25 cellular contexts compared by ENCODE assay signal in the genomic region with DNA sequence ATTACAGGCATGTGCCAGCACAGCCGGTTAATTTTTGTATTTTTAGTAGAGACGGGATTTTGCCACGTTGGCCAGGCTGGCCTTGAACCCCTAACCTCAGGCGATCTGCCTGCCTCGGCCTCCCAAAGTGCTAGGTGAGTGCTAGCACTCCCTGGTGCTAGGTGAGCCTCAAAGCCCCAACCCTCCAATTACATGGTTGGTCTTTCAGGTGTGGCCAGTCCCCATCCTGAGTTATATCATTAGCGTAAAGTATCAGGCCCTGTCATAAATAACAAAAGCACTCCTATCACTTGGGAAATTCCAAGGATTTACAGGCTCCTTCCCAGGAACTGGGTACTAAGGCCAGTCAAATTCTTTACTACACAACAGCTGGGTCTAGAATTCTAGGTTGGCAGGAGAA.
"Had no signal": no experiment of that assay in that cellular context is flagged by ENCODE, and none has a peak within 500 bp of the region (broad histone marks: within the 10 kb centered on the region; RNA-seq: fewer than 3 reads in every experiment).

No MANE protein-coding gene starts in this region.

- H3K27ac ChIP-seq: left ventricle myocardium inferior, pancreas, prostate gland, right atrium auricular region, right lobe of liver, skin epidermis, suprapubic skin, thoracic aorta, tibial artery, upper lobe of right lung had no signal

- H3K4me1 ChIP-seq: pancreas, prostate gland, right lobe of liver, suprapubic skin, tibial artery, upper lobe of right lung had no signal

- H3K4me1 Mint-ChIP-seq: nephron had no signal

- H3K4me3 ChIP-seq: left ventricle myocardium inferior, lung, pancreas, prostate gland, right atrium auricular region, right lobe of liver, skin epidermis, suprapubic skin, thoracic aorta, tibial artery, upper lobe of right lung had no signal

- H3K9me3 ChIP-seq: pancreas, prostate gland, right atrium auricular region, right lobe of liver, suprapubic skin, thoracic aorta, tibial artery, upper lobe of right lung had no signal

- ATAC-seq: naive thymus-derived CD8-positive, alpha-beta T cell; pancreas; right lobe of liver; upper lobe of right lung had no signal

- DNase-seq: hypothalamus; islet precursor cell; left ventricle myocardium inferior; naive thymus-derived CD8-positive, alpha-beta T cell; nucleus accumbens; pancreas; posterior cingulate gyrus; right lobe of liver; stimulated activated CD4-positive, alpha-beta T cell treated with anti-CD3 and anti-CD28 coated beads, Interleukin-12 subunit alpha, Interleukin-12 subunit beta, amount 100 ng/mL, for 4 hours; stimulated activated CD4-positive, alpha-beta T cell treated with anti-CD3 and anti-CD28 coated beads, Interleukin-15, amount 100 ng/mL, for 24 hours; stimulated activated CD4-positive, alpha-beta T cell treated with anti-CD3 and anti-CD28 coated beads, Interleukin-2, amount 100 ng/mL, for 24 hours; stimulated activated CD4-positive, alpha-beta T cell treated with anti-CD3 and anti-CD28 coated beads, Interleukin-4, amount 100 ng/mL, for 1 hour; stimulated activated naive CD4-positive, alpha-beta T cell; tibial artery; trophoblast cell; upper lobe of right lung had no signal

- H3K27me3 Mint-ChIP-seq: stimulated activated naive CD8-positive, alpha-beta T cell treated with anti-CD3 and anti-CD28 coated beads, Interleukin-15, Interleukin-2, amounts not matched to agents 100 ng/mL and 50 ng/mL, for 24 hours had no signal

- H3K36me3 ChIP-seq: pancreas, prostate gland, right lobe of liver, suprapubic skin, thoracic aorta, tibial artery, upper lobe of right lung had no signal

- H3K27ac Mint-ChIP-seq: nephron; stimulated activated naive CD8-positive, alpha-beta T cell treated with anti-CD3 and anti-CD28 coated beads, Interleukin-15, Interleukin-2, amounts not matched to agents 100 ng/mL and 50 ng/mL, for 24 hours had no signal

- H3K4me3 Mint-ChIP-seq: naive thymus-derived CD8-positive, alpha-beta T cell; nephron; neural crest cell; stimulated activated naive CD8-positive, alpha-beta T cell treated with anti-CD3 and anti-CD28 coated beads, Interleukin-15, Interleukin-2, amounts not matched to agents 100 ng/mL and 50 ng/mL, for 24 hours had no signal

- H3K27me3 ChIP-seq: pancreas, right atrium auricular region, right lobe of liver, suprapubic skin, tibial artery, upper lobe of right lung had no signal
